ENCODE assay signal across 3 cellular contexts in genomic region chr5:6623228-6623627, GRCh38.
TF ChIP-seq lines count a peak whose summit lies in the region.

No MANE protein-coding gene starts in this region.

TF ChIP-seq in HEK293, 187 proteins besides CTCF, POLR2A, EP300 and RAD21:
- TF ChIP-seq SETDB1 (IDR thresholded peaks at IDR 0.05; ENCODE audit: insufficient read length, low read length) (peak; percentile 21), ZNF274 (IDR thresholded peaks at IDR 0.05; ENCODE audit: low read length) (no peak), ZNF274 (tag by site-specific recombination; IDR thresholded peaks at IDR 0.05; ENCODE audit: borderline replicate concordance) (peak; percentile 88; the same call in 1 of the 2 replicates), ZNF155 (tag by site-specific recombination; IDR thresholded peaks at IDR 0.05) (no peak)

TF ChIP-seq in K562, 482 proteins besides CTCF, POLR2A, EP300 and RAD21:
- TF ChIP-seq EGR1 (conservative IDR thresholded peaks at IDR 0.05) (peak; percentile 24; the same call in 1 of the 2 replicates), NFIX (CRISPR knock-in tag; IDR thresholded peaks at IDR 0.05; ENCODE audit: low read depth) (no peak), ZNF274 (IDR thresholded peaks at IDR 0.05; ENCODE audit: borderline replicate concordance, low read depth, low read length) (peak; percentile 71; the same call in 1 of the 2 replicates)
TF ChIP-seq in K562: peak in this region for 2.

TF ChIP-seq in endothelial cell of umbilical vein, 7 proteins besides CTCF, POLR2A, EP300 and RAD21:
- TF ChIP-seq EZH2 (IDR thresholded peaks at IDR 0.05; ENCODE audit: borderline replicate concordance, low read depth, low read length, severe bottlenecking) (no peak), POLR2AphosphoS5 (IDR thresholded peaks at IDR 0.05; ENCODE audit: insufficient read depth, low read depth, low read length) (no peak), MAX (IDR thresholded peaks at IDR 0.05; ENCODE audit: insufficient read depth, insufficient read length) (no peak), JUN (IDR thresholded peaks at IDR 0.05; ENCODE audit: borderline replicate concordance, insufficient read depth, insufficient read length, low read depth) (no peak), FOS (IDR thresholded peaks at IDR 0.05; ENCODE audit: borderline replicate concordance, insufficient read depth, low read length) (no peak), GATA2 (IDR thresholded peaks at IDR 0.05; ENCODE audit: insufficient read depth, insufficient read length, low read depth, low read length) (no peak), MYC (IDR thresholded peaks at IDR 0.05; ENCODE audit: low read depth, low read length) (no peak)
